Comparison of ENCODE assay signal across 9 cellular contexts in the genomic region with DNA sequence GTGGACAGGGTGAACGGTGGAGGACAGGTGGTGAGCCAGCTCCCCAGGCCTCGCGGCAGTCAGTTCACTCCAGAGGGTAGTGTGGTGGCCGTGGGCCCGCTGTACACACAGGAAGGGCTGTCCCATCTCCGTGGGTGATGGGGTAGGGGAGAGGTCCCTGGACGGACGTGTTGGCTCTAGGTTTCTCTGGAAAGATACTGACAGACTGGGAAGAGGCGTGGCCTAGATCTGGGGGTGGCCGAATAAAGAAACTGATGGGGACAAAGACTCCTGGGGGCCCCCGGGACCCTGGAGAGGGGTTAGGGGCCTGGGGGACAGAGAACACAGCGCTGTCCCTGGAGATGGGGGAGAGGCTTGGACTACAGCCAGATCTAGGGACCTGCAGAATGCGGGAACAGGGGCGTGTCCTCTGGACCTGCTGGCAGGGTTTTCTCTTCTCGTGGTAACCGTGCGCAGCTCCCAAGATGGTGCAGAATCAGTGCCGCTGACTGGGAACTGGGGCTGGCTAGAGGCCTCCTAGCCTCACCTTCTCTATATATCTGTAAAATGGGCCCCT. TPM values are rescaled to one million over a fixed set of nuclear protein-coding genes. Genes with fewer than 3 reads are reported as not detected.
DNase-seq lines count a peak whose midpoint lies in the region; ATAC-seq and TF ChIP-seq lines count a peak whose summit lies in the region.
"Had no signal": no experiment of that assay in that cellular context is flagged by ENCODE, and none has a peak within 500 bp of the region (broad histone marks: within the 10 kb centered on the region; RNA-seq: fewer than 3 reads in every experiment).

No MANE protein-coding gene starts in this region.

- H3K27me3 Mint-ChIP-seq in stimulated activated naive CD8-positive, alpha-beta T cell treated with anti-CD3 and anti-CD28 coated beads, Interleukin-15, Interleukin-2, amounts not matched to agents 100 ng/mL and 50 ng/mL, for 24 hours: no peaks in the 10 kb centered on the region
- no peaks in the 10 kb centered on the region for H3K27me3 Mint-ChIP-seq in activated T-helper 1 cell treated with anti-CD3 and anti-CD28 coated beads, Interleukin-12 subunit alpha, Interleukin-12 subunit beta, Interleukin-2, Interleukin-4 antibody, amounts not matched to agents 30 ng/mL and 10 ng/mL and 1 ng/mL, durations not matched to agents 14 hours and 24 hours and 36 hours (ENCODE audit: insufficient read depth)

- ATAC-seq in stimulated activated naive CD8-positive, alpha-beta T cell treated with anti-CD3 and anti-CD28 coated beads, Interleukin-15, Interleukin-2, amounts not matched to agents 100 U/mL and 50 U/mL, for 24 hours: no peak
- no peak for ATAC-seq in GM21723 (IDR thresholded peaks at IDR 0.05; ENCODE audit: unreplicated experiment)
- ATAC-seq in HG03025 (IDR thresholded peaks at IDR 0.05; ENCODE audit: low FRiP score, unreplicated experiment): no peak

- no peaks in the 10 kb centered on the region for H3K9me3 Mint-ChIP-seq in stimulated activated naive CD8-positive, alpha-beta T cell treated with anti-CD3 and anti-CD28 coated beads, Interleukin-15, Interleukin-2, amounts not matched to agents 100 ng/mL and 50 ng/mL, for 24 hours
- no peaks in the 10 kb centered on the region for H3K9me3 Mint-ChIP-seq in activated T-helper 1 cell treated with anti-CD3 and anti-CD28 coated beads, Interleukin-12 subunit alpha, Interleukin-12 subunit beta, Interleukin-2, Interleukin-4 antibody, amounts not matched to agents 30 ng/mL and 10 ng/mL and 1 ng/mL, durations not matched to agents 14 hours and 24 hours and 36 hours

- H3K27ac ChIP-seq in suprapubic skin: no peak overlapping the region

- no peak for TF ChIP-seq POLR2A in suprapubic skin (IDR thresholded peaks at IDR 0.05)

- intact Hi-C loops in activated T-helper 1 cell treated with anti-CD3 and anti-CD28 coated beads, Interleukin-12 subunit alpha, Interleukin-12 subunit beta, Interleukin-2, Interleukin-4 antibody, amounts not matched to agents 30 ng/mL and 10 ng/mL and 1 ng/mL, durations not matched to agents 14 hours and 24 hours and 36 hours (cut with micrococcal nuclease): loop anchor here (1.0 kb wide), 2 partner anchors 93 to 152 kb away; partner anchors contain the start of gene MARCHF2

- H3K4me1 ChIP-seq in suprapubic skin: peaks cover 28% of the 10 kb centered on the region

- H3K36me3 Mint-ChIP-seq in stimulated activated naive CD8-positive, alpha-beta T cell treated with anti-CD3 and anti-CD28 coated beads, Interleukin-15, Interleukin-2, amounts not matched to agents 100 ng/mL and 50 ng/mL, for 24 hours (ENCODE audit: low read depth): no peaks in the 10 kb centered on the region
- peaks cover 6% of the 10 kb centered on the region for H3K36me3 Mint-ChIP-seq in activated T-helper 1 cell treated with anti-CD3 and anti-CD28 coated beads, Interleukin-12 subunit alpha, Interleukin-12 subunit beta, Interleukin-2, Interleukin-4 antibody, amounts not matched to agents 30 ng/mL and 10 ng/mL and 1 ng/mL, durations not matched to agents 14 hours and 24 hours and 36 hours (ENCODE audit: low read depth)

- TF ChIP-seq EP300 in suprapubic skin (IDR thresholded peaks at IDR 0.05): no peak

- H3K4me3 ChIP-seq in iPS-18c (ENCODE audit: insufficient read depth, low read depth, low read length): peak overlapping the region; percentile 72
- peak overlapping the region; percentile 60 for H3K4me3 ChIP-seq in suprapubic skin

- no peaks in the 10 kb centered on the region for H3K9me3 ChIP-seq in iPS-18c (ENCODE audit: control insufficient read depth, insufficient read depth, low read length)
- H3K9me3 ChIP-seq in suprapubic skin: no peaks in the 10 kb centered on the region

- H3K27me3 ChIP-seq in suprapubic skin: no peaks in the 10 kb centered on the region

- in situ Hi-C loops in GM13977 (cut with MboI; ENCODE audit: low pct_unique_long_range_greater_than_20kb, low sequenced_read_pairs, unreplicated experiment): no loop called here

- peak overlapping the region; percentile 40 for H3K27ac Mint-ChIP-seq in stimulated activated naive CD8-positive, alpha-beta T cell treated with anti-CD3 and anti-CD28 coated beads, Interleukin-15, Interleukin-2, amounts not matched to agents 100 ng/mL and 50 ng/mL, for 24 hours
- H3K27ac Mint-ChIP-seq in activated T-helper 1 cell treated with anti-CD3 and anti-CD28 coated beads, Interleukin-12 subunit alpha, Interleukin-12 subunit beta, Interleukin-2, Interleukin-4 antibody, amounts not matched to agents 30 ng/mL and 10 ng/mL and 1 ng/mL, durations not matched to agents 14 hours and 24 hours and 36 hours: no peak overlapping the region

- 24% methylated on average over 18 of the region's 18 CpGs for WGBS in suprapubic skin

- TF ChIP-seq CTCF in suprapubic skin (IDR thresholded peaks at IDR 0.05) (no peak), GM13977 (IDR thresholded peaks at IDR 0.05; ENCODE audit: extremely low read depth, insufficient read depth, missing control alignments) (no peak)

- DNase-seq in stimulated activated naive CD8-positive, alpha-beta T cell treated with anti-CD3 and anti-CD28 coated beads, Interleukin-15, Interleukin-2, amounts not matched to agents 100 U/mL and 50 U/mL, for 24 hours: no peak
- no peak for DNase-seq in activated T-helper 1 cell treated with anti-CD3 and anti-CD28 coated beads, Interleukin-12 subunit alpha, Interleukin-12 subunit beta, Interleukin-2, Interleukin-4 antibody, amounts not matched to agents 30 ng/mL and 10 ng/mL and 1 ng/mL, durations not matched to agents 14 hours and 24 hours and 36 hours (ENCODE audit: low spot score)
- no peak for DNase-seq in suprapubic skin (ENCODE audit: low spot score in 2 of 2)
- no peak for DNase-seq in GM13977 (ENCODE audit: low spot score)

- H3K36me3 ChIP-seq in suprapubic skin: peaks cover 14% of the 10 kb centered on the region

- peaks cover 24% of the 10 kb centered on the region for H3K4me1 Mint-ChIP-seq in stimulated activated naive CD8-positive, alpha-beta T cell treated with anti-CD3 and anti-CD28 coated beads, Interleukin-15, Interleukin-2, amounts not matched to agents 100 ng/mL and 50 ng/mL, for 24 hours (ENCODE audit: low read depth)
- H3K4me1 Mint-ChIP-seq in activated T-helper 1 cell treated with anti-CD3 and anti-CD28 coated beads, Interleukin-12 subunit alpha, Interleukin-12 subunit beta, Interleukin-2, Interleukin-4 antibody, amounts not matched to agents 30 ng/mL and 10 ng/mL and 1 ng/mL, durations not matched to agents 14 hours and 24 hours and 36 hours (ENCODE audit: low read depth): peaks cover 9% of the 10 kb centered on the region

- peak overlapping the region; percentile 87 for H3K4me3 Mint-ChIP-seq in stimulated activated naive CD8-positive, alpha-beta T cell treated with anti-CD3 and anti-CD28 coated beads, Interleukin-15, Interleukin-2, amounts not matched to agents 100 ng/mL and 50 ng/mL, for 24 hours
- peak overlapping the region; percentile 56 for H3K4me3 Mint-ChIP-seq in activated T-helper 1 cell treated with anti-CD3 and anti-CD28 coated beads, Interleukin-12 subunit alpha, Interleukin-12 subunit beta, Interleukin-2, Interleukin-4 antibody, amounts not matched to agents 30 ng/mL and 10 ng/mL and 1 ng/mL, durations not matched to agents 14 hours and 24 hours and 36 hours

RNA-seq across cellular contexts. Expression of gene PRAM1, which starts 4.0 kb away (rescaled TPM):
- 0.10 and 0.44 TPM in 2 replicates for total RNA-seq in activated T-helper 1 cell treated with anti-CD3 and anti-CD28 coated beads, Interleukin-12 subunit alpha, Interleukin-12 subunit beta, Interleukin-2, Interleukin-4 antibody, amounts not matched to agents 30 ng/mL and 10 ng/mL and 1 ng/mL, durations not matched to agents 14 hours and 24 hours and 36 hours
- 1 to 10 TPM in 1 of 4 donors, under 1 TPM in 2, not detected in 1; 0.25 to 2.3 (median 0.34) TPM for total RNA-seq in suprapubic skin
- total RNA-seq: dermis microvascular lymphatic vessel endothelial cell had no signal

RNA-seq across cellular contexts. Expression of gene ZNF414, which starts 7.5 kb away (rescaled TPM):
- 22.1 and 23.6 TPM in 2 replicates for total RNA-seq in activated T-helper 1 cell treated with anti-CD3 and anti-CD28 coated beads, Interleukin-12 subunit alpha, Interleukin-12 subunit beta, Interleukin-2, Interleukin-4 antibody, amounts not matched to agents 30 ng/mL and 10 ng/mL and 1 ng/mL, durations not matched to agents 14 hours and 24 hours and 36 hours
- total RNA-seq in suprapubic skin: 10 to 100 TPM; 10.4 to 43.7 (median 18.0) TPM
